ENCODE assay signal across 26 cellular contexts in the genomic region with DNA sequence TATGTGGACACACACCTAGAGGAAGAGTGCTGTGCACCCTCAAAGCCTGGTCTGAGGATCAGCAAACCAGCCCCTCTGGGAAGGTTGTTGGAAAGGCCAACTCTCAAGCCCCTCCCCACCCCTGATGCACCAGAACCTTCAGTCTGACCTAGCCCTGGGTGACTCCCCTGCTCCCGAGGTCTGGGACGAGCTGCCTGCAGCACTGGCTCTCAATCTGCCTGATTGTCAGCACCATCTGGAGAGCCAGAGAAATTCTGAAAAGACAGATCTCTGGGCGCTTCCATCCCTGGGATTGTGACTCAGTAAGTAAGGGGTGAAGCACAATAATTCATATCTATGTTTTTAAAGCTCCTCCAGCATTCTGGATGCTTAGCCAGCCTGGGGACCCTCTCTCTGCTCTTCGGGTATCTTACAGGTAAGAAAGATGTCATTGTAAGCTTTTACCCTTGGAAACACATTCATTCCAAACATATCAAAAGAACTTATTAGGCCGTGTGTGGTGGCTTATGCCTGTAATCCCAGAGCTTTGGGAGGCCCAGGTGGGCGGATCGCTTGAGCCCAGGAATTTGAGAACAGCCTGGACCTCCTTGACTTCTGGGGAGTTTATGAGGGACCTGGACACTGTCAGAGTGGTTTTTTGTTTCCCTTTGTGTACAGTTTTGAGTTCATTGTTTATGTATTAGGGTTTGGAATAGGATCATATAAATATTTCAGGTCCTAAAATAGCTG.
A peak's percentile ranks its signal among the peaks of the same experiment; 100 is the strongest.
DNase-seq lines count a peak whose midpoint lies in the region; ATAC-seq lines count a peak whose summit lies in the region.
"Had no signal": no experiment of that assay in that cellular context is flagged by ENCODE, and none has a peak within 500 bp of the region (broad histone marks: within the 10 kb centered on the region; RNA-seq: fewer than 3 reads in every experiment).

No MANE protein-coding gene starts in this region.

- H3K4me3 ChIP-seq in stomach smooth muscle (ENCODE audit: low read length in 2 of 2) = peak overlapping the region; percentile 29 to 35
- H3K4me3 ChIP-seq: BLaER1 treated with 17β-estradiol and CSF1 and Interleukin-3, amounts not matched to agents 10 nM and 100 nM; breast epithelium; colonic mucosa; Peyer's patch; SJSA1 had no signal

- intact Hi-C loops in Right ventricle myocardium inferior (cut with DNase I) (no loop called here), left ventricle myocardium superior (cut with micrococcal nuclease) (no loop called here)

- DNase-seq in Right ventricle myocardium inferior (ENCODE audit: missing footprints) = no peak
- no peak for DNase-seq in left ventricle myocardium superior
- DNase-seq in SK-N-DZ (ENCODE audit: low spot score) = peak; percentile 28
- peak; percentile 20 for DNase-seq in islet precursor cell
- DNase-seq in cerebellar cortex (ENCODE audit: low spot score) = no peak
- DNase-seq in SW480 (ENCODE audit: low spot score) = no peak
- no peak for DNase-seq in DMS153 (lab: John Stamatoyannopoulos, UW)
- DNase-seq: activated CD4-positive, alpha-beta T cell treated with anti-CD3 and anti-CD28 coated beads for 48 hours; activated naive CD4-positive, alpha-beta T cell treated with anti-CD3 and anti-CD28 coated beads for 36 hours; activated T-cell treated with anti-CD3 and anti-CD28 coated beads, Interleukin-2, amount 50 U/mL, for 72 hours; amniotic stem cell; Calu3; colonic mucosa; HCEC 1CT; kidney glomerular epithelial cell; NCI-H1105; NCI-H2107; Peyer's patch; small intestine; stimulated activated CD4-positive, alpha-beta T cell treated with anti-CD3 and anti-CD28 coated beads, Interleukin-1b, Interleukin-23, amount 100 ng/mL, for 48 hours; T-helper 17 cell had no signal

- H3K9me3 ChIP-seq in stomach smooth muscle (ENCODE audit: control insufficient read depth in 2 of 2, low read length in 2 of 2) = no peaks in the 10 kb centered on the region
- H3K9me3 ChIP-seq: BLaER1 treated with 17β-estradiol and CSF1 and Interleukin-3, amounts not matched to agents 10 nM and 100 nM; breast epithelium; colonic mucosa; Peyer's patch; SJSA1 had no signal

- H3K9ac ChIP-seq in stomach smooth muscle (ENCODE audit: low read length in 2 of 2) = no peak overlapping the region
- H3K9ac ChIP-seq: BLaER1 treated with 17β-estradiol and CSF1 and Interleukin-3, amounts not matched to agents 10 nM and 100 nM had no signal

- peaks cover 0 to 3% of the 10 kb centered on the region in 2 donors for H3K36me3 ChIP-seq in stomach smooth muscle (ENCODE audit: control insufficient read depth in 2 of 2, insufficient read depth in 2 of 2, low read length in 2 of 2)
- H3K36me3 ChIP-seq: breast epithelium, colonic mucosa, Peyer's patch, SJSA1 had no signal

- ATAC-seq in Right ventricle myocardium inferior (peak; percentile 10), left ventricle myocardium superior (no peak)
- ATAC-seq: activated T-cell treated with anti-CD3 and anti-CD28 coated beads, Interleukin-2, amount 50 U/mL, for 72 hours; HepG2; T-helper 17 cell had no signal

- H3K4me1 ChIP-seq in stomach smooth muscle (ENCODE audit: control insufficient read depth, insufficient read depth, low read length) = peaks cover 4% of the 10 kb centered on the region
- H3K4me1 ChIP-seq: breast epithelium, colonic mucosa, Peyer's patch, SJSA1 had no signal

- H3K27ac ChIP-seq in stomach smooth muscle (ENCODE audit: low read length) = no peak overlapping the region
- H3K27ac ChIP-seq: BLaER1 treated with 17β-estradiol and CSF1 and Interleukin-3, amounts not matched to agents 10 nM and 100 nM; breast epithelium; colonic mucosa; Peyer's patch; SJSA1 had no signal

- H3K27me3 ChIP-seq in stomach smooth muscle (ENCODE audit: control insufficient read depth in 1 of 2, insufficient read depth in 2 of 2, low read length in 2 of 2) = no peaks in the 10 kb centered on the region
- H3K27me3 ChIP-seq: BLaER1 treated with 17β-estradiol and CSF1 and Interleukin-3, amounts not matched to agents 10 nM and 100 nM; breast epithelium; colonic mucosa; Peyer's patch; SJSA1 had no signal

Comparison
In these comparisons a context has a peak if more than half of its experiments do, and no peak if none do; other contexts are left out.
1. DNase-seq: peak in SK-N-DZ (single experiment) and islet precursor cell (single experiment); none in Right ventricle myocardium inferior (single experiment), left ventricle myocardium superior (single experiment), cerebellar cortex (single experiment), SW480 (single experiment) and DMS153 (single experiment).